In the genomic region with DNA sequence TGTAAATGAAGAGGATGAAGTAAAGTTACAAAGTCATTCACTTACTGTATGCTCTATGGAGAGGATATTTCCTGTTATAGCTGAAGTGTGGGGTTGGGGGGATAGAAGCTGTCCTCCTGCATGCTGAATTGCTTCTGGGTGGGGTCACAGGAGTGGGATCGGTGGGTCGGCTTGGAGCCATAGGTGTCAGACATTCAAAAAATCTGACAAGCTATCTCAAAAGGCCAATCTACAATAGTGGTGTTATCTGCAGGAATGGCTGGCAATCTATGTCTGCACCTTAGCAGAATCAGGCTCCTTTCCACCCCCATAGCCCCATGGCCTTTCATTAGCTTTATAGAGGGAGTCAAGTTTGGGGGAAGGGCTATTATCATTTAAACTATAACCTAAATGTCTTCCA, we compare ENCODE assay signal across 26 cellular contexts.
"Had no signal": no experiment of that assay in that cellular context is flagged by ENCODE, and none has a peak within 500 bp of the region (broad histone marks: within the 10 kb centered on the region; RNA-seq: fewer than 3 reads in every experiment).

No MANE protein-coding gene starts in this region.

- H3K27ac ChIP-seq: coronary artery, dorsolateral prefrontal cortex, epithelial cell of prostate, esophagus squamous epithelium, gastrocnemius medialis, heart right ventricle, left lung, lower lobe of right lung had no signal

- DNase-seq: dermis blood vessel endothelial cell; dorsolateral prefrontal cortex; effector CD4-positive, alpha-beta T cell; effector memory CD4-positive, alpha-beta T cell; erythroblast; esophagus squamous epithelium; foreskin fibroblast; foreskin melanocyte; gastrocnemius medialis; glutamatergic neuron; head of caudate nucleus; heart right ventricle; hippocampal formation; left cardiac atrium; left lung; left ventricle myocardium superior; lower lobe of right lung; mesenchymal stem cell; midbrain had no signal

- FAIRE-seq: colon, endometrium, islet of Langerhans, keratinocyte had no signal

- H3K4me1 ChIP-seq: gastrocnemius medialis had no signal

- H3K36me3 ChIP-seq: esophagus squamous epithelium, gastrocnemius medialis, heart right ventricle, left lung, lower lobe of right lung had no signal

- H3K9me3 ChIP-seq: esophagus squamous epithelium, gastrocnemius medialis, heart right ventricle, left lung, lower lobe of right lung had no signal

- H3K4me3 ChIP-seq: coronary artery, dorsolateral prefrontal cortex, esophagus squamous epithelium, gastrocnemius medialis, heart right ventricle, left lung, lower lobe of right lung had no signal

- ATAC-seq: esophagus mucosa, gastrocnemius medialis, heart right ventricle, left cardiac atrium, left lung, left ventricle myocardium superior, lower lobe of right lung had no signal
